In genomic region chr5:151670074-151670686, GRCh38 we compare ENCODE assay signal across 12 cellular contexts. TPM values are rescaled to one million over a fixed set of nuclear protein-coding genes. Genes with fewer than 3 reads are reported as not detected.
DNase-seq lines count a peak whose midpoint lies in the region; ATAC-seq and TF ChIP-seq lines count a peak whose summit lies in the region.
"Had no signal": no experiment of that assay in that cellular context is flagged by ENCODE, and none has a peak within 500 bp of the region (broad histone marks: within the 10 kb centered on the region; RNA-seq: fewer than 3 reads in every experiment).

No MANE protein-coding gene starts in this region.

- H2BK5ac ChIP-seq in IMR-90 (ENCODE audit: low read depth, low read length, poor library complexity, severe bottlenecking), result peak overlapping the region; percentile 78

- H3K27ac ChIP-seq in IMR-90 (ENCODE audit: insufficient read depth, low read length) (peak overlapping the region; percentile 81; the same call in 1 of the 2 replicates), suprapubic skin (peak overlapping the region; percentile 38)
- H3K27ac ChIP-seq: C4-2B had no signal

- no peak for TF ChIP-seq EP300 in suprapubic skin (IDR thresholded peaks at IDR 0.05)

- H3K56ac ChIP-seq in IMR-90 (ENCODE audit: extremely low read depth, insufficient read depth, low read length), result no peak overlapping the region

- peak overlapping the region; percentile 21; the same call in 1 of the 2 replicates for H2BK20ac ChIP-seq in IMR-90 (ENCODE audit: low read depth, low read length)

- H3K4me3 ChIP-seq in IMR-90 (ENCODE audit: insufficient read depth, low read depth, low read length), result no peak overlapping the region
- H3K4me3 ChIP-seq in fibroblast of mammary gland (ENCODE audit: control insufficient read depth, low read depth, low read length), result no peak overlapping the region
- H3K4me3 ChIP-seq in suprapubic skin, result no peak overlapping the region

- CTCF ChIA-PET in IMR-90 (lab: Yijun Ruan, JAX), result interaction anchor here (0.8 to 1.4 kb wide), 3 partner anchors 11 to 71 kb away, joined by 3 to 5 read pairs (median 4); no protein-coding TSS in a partner anchor

- H3K9me3 ChIP-seq in IMR-90 (ENCODE audit: control insufficient read depth, insufficient read depth, low read length), result no peaks in the 10 kb centered on the region
- no peaks in the 10 kb centered on the region for H3K9me3 ChIP-seq in suprapubic skin

- 0 out of 2 replicates have a peak overlapping the region, but pooled peaks have one; percentile 35 for H3K14ac ChIP-seq in IMR-90 (replicated peaks; ENCODE audit: low read depth, low read length)

- H3K36me3 ChIP-seq in IMR-90 (ENCODE audit: control insufficient read depth, insufficient read depth, low read length), result peaks cover 93% of the 10 kb centered on the region
- H3K36me3 ChIP-seq in suprapubic skin, result peaks cover 86% of the 10 kb centered on the region

- H2AK9ac ChIP-seq in IMR-90 (replicated peaks; ENCODE audit: low read depth, low read length, poor library complexity), result peak overlapping the region; percentile 16

- H4K91ac ChIP-seq in IMR-90 (ENCODE audit: insufficient read depth, low read depth, low read length), result no peak overlapping the region; the same call in 1 of the 2 replicates

- H3K4me1 ChIP-seq in IMR-90 (ENCODE audit: control insufficient read depth, insufficient read depth, low read length), result peaks cover 53% of the 10 kb centered on the region
- peaks cover 71% of the 10 kb centered on the region for H3K4me1 ChIP-seq in suprapubic skin

- peak overlapping the region in 1 of 2 experiments; percentile 37; a peak in 2 of 4 replicates for H4K8ac ChIP-seq in IMR-90 (ENCODE audit: low read depth in 2 of 2, low read length in 2 of 2)

- no peak overlapping the region for H3K4me2 ChIP-seq in IMR-90 (ENCODE audit: low read depth, low read length)

- WGBS in IMR-90 (ENCODE audit: extremely low coverage in 2 of 2, insufficient read length in 1 of 2), 2 experiments, result 28% methylated on average over 2 of the region's 4 CpGs; no CpG with 5 or more reads in 1 of the 2 experiments
- 63% methylated on average over 4 of the region's 4 CpGs for WGBS in suprapubic skin

- dilution Hi-C loops in IMR-90 (cut with HindIII; ENCODE audit: low sequenced_read_pairs, unreplicated experiment), result no loop called here

- peak overlapping the region; percentile 54; the same call in 1 of the 2 replicates for H2AK5ac ChIP-seq in IMR-90 (ENCODE audit: low read depth, low read length)

- H3K18ac ChIP-seq in IMR-90 (ENCODE audit: low read depth, low read length), result peak overlapping the region; percentile 31; the same call in 1 of the 2 replicates

- TF ChIP-seq RAD21 in IMR-90 (IDR thresholded peaks at IDR 0.05; ENCODE audit: low read length), result no peak

- peak overlapping the region; percentile 13; the same call in 1 of the 2 replicates for H3K9ac ChIP-seq in IMR-90 (ENCODE audit: low read depth, low read length)

- intact Hi-C loops in IMR-90 (cut with micrococcal nuclease), result no loop called here

- peaks cover 44 to 95% of the 10 kb centered on the region in 2 experiments for H3K79me1 ChIP-seq in IMR-90 (ENCODE audit: low read depth in 1 of 2, low read length in 2 of 2)

- H3K27me3 ChIP-seq in IMR-90 (ENCODE audit: control insufficient read depth, insufficient read depth, low read length) (no peaks in the 10 kb centered on the region), suprapubic skin (no peaks in the 10 kb centered on the region)

- no peaks in the 10 kb centered on the region for H3K9me3 Mint-ChIP-seq in mesothelial cell of epicardium
- H3K9me3 Mint-ChIP-seq: dendritic cell treated with granulocyte-macrophage colony-stimulating factor and Interleukin-4, amounts not matched to agents 40 ng/mL and 50 ng/mL, for 4 days had no signal

- ATAC-seq in IMR-90 (ENCODE audit: low read depth) (peak; percentile 36), GM21423 (IDR thresholded peaks at IDR 0.05; ENCODE audit: unreplicated experiment) (no peak), HG03175 (IDR thresholded peaks at IDR 0.05; ENCODE audit: unreplicated experiment) (no peak), HG02981 (IDR thresholded peaks at IDR 0.05; ENCODE audit: unreplicated experiment) (no peak)

- peak overlapping the region; percentile 33 for H3K23ac ChIP-seq in IMR-90 (ENCODE audit: low read depth, low read length)

- 0 out of 2 replicates have a peak overlapping the region, but pooled peaks have one; percentile 2 for H4K5ac ChIP-seq in IMR-90 (ENCODE audit: low read depth, low read length)

- POLR2A ChIA-PET in IMR-90 (lab: Charles Lee; ENCODE audit: unreplicated experiment), result interaction anchor here (0.7 to 3.4 kb wide), 6 partner anchors 9 to 70 kb away, joined by 3 to 22 read pairs (median 4); partner anchors contain the start of gene SPARC

- TF ChIP-seq CTCF in IMR-90 (conservative IDR thresholded peaks at IDR 0.05; ENCODE audit: low read depth, low read length), result no peak
- TF ChIP-seq CTCF in fibroblast of mammary gland (conservative IDR thresholded peaks at IDR 0.05; ENCODE audit: control insufficient read depth, insufficient read depth, low read depth, low read length), result no peak
- no peak for TF ChIP-seq CTCF in mesothelial cell of epicardium (IDR thresholded peaks at IDR 0.05; ENCODE audit: unreplicated experiment)
- no peak for TF ChIP-seq CTCF in suprapubic skin (IDR thresholded peaks at IDR 0.05)

- in situ Hi-C loops in IMR-90 (cut with MboI; ENCODE audit: low sequenced_read_pairs), result no loop called here

- H3K27ac Mint-ChIP-seq in mesothelial cell of epicardium, result peak overlapping the region; percentile 93
- H3K27ac Mint-ChIP-seq: dendritic cell treated with granulocyte-macrophage colony-stimulating factor and Interleukin-4, amounts not matched to agents 40 ng/mL and 50 ng/mL, for 4 days had no signal

- H3K4ac ChIP-seq in IMR-90 (ENCODE audit: low read depth, low read length), result peak overlapping the region; percentile 63

- peaks cover 38% of the 10 kb centered on the region for H3K9me1 ChIP-seq in IMR-90 (ENCODE audit: insufficient read depth, low read length)

- DNase-seq in IMR-90 (peak; percentile 78), fibroblast of mammary gland (ENCODE audit: low read depth) (peak; percentile 54), mesothelial cell of epicardium (ENCODE audit: low spot score in 2 of 2, unreplicated experiment in 2 of 2) (no peak), suprapubic skin (ENCODE audit: low spot score in 2 of 2) (no peak), putamen (ENCODE audit: low spot score) (no peak)
- DNase-seq: activated CD4-positive, alpha-beta T cell treated with anti-CD3 and anti-CD28 coated beads, Interleukin-2, amount 50 U/mL, for 1 hour; glutamatergic neuron had no signal

- TSS peak; percentile 3 for BruUV-seq in IMR-90 (replicated peaks; lab: Mats Ljungman, UMichigan)

- peaks cover 40% of the 10 kb centered on the region for H3K4me1 Mint-ChIP-seq in mesothelial cell of epicardium

- TF ChIP-seq POLR2A in IMR-90 (IDR thresholded peaks at IDR 0.05; ENCODE audit: low read depth, low read length) (no peak), suprapubic skin (IDR thresholded peaks at IDR 0.05) (no peak)

- peak overlapping the region; percentile 5 for H2AFZ ChIP-seq in IMR-90 (replicated peaks; ENCODE audit: low read length, poor library complexity)

- H4K20me1 ChIP-seq in IMR-90 (ENCODE audit: insufficient read depth, low read length), result peaks cover 99% of the 10 kb centered on the region

- H2BK15ac ChIP-seq in IMR-90 (ENCODE audit: low read depth, low read length), result no peak overlapping the region

- H3K36me3 Mint-ChIP-seq in mesothelial cell of epicardium, result peaks cover 69% of the 10 kb centered on the region

- no peak overlapping the region for H3K4me3 Mint-ChIP-seq in mesothelial cell of epicardium
- H3K4me3 Mint-ChIP-seq: dendritic cell treated with granulocyte-macrophage colony-stimulating factor and Interleukin-4, amounts not matched to agents 40 ng/mL and 50 ng/mL, for 4 days had no signal

- no peaks in the 10 kb centered on the region for H3K27me3 Mint-ChIP-seq in mesothelial cell of epicardium (ENCODE audit: low read depth)
- H3K27me3 Mint-ChIP-seq: dendritic cell treated with granulocyte-macrophage colony-stimulating factor and Interleukin-4, amounts not matched to agents 40 ng/mL and 50 ng/mL, for 4 days had no signal

- H2BK120ac ChIP-seq in IMR-90 (ENCODE audit: low read depth, low read length), result peak overlapping the region; percentile 35; the same call in 1 of the 2 replicates

TF ChIP-seq in IMR-90, 13 proteins besides CTCF, POLR2A, EP300 and RAD21:
- TF ChIP-seq MXI1 (IDR thresholded peaks at IDR 0.05; ENCODE audit: borderline replicate concordance, low read depth, low read length) (no peak), CHD1 (IDR thresholded peaks at IDR 0.05; ENCODE audit: low read depth, low read length) (no peak)
TF ChIP-seq in IMR-90: peak in this region for 0.

RNA-seq across cellular contexts. Expression of gene SPARC, which starts 16.5 kb away (rescaled TPM):
- total RNA-seq in IMR-90 (2012; rRNA removed), result 1,186 and 1,450 TPM in 2 replicates
- 4,692 and 5,281 TPM in 2 replicates for polyA plus RNA-seq in IMR-90 (2012; rRNA removed)
- 1,755 and 1,772 TPM in 2 replicates for polyA plus RNA-seq in IMR-90 (2012; cell fraction: cytosol; rRNA removed)
- polyA plus RNA-seq in IMR-90 (2012; cell fraction: nucleus; rRNA removed; ENCODE audit: low replicate concordance), result 949 and 1,641 TPM in 2 replicates
- 2,843 to 2,896 TPM (median 2,890 TPM) in 3 replicates for total RNA-seq in mesothelial cell of epicardium
- total RNA-seq in suprapubic skin, result 100 to 1,000 TPM; 265 to 337 (median 270) TPM

Comparison
In these comparisons a context has a peak if more than half of its experiments do, and no peak if none do; other contexts are left out.
1. DNase-seq: peak in IMR-90 (single experiment) and fibroblast of mammary gland (single experiment); none in mesothelial cell of epicardium (0 of 2), suprapubic skin (0 of 2) and putamen (single experiment).